8 cellular contexts compared by ENCODE assay signal in the genomic region with DNA sequence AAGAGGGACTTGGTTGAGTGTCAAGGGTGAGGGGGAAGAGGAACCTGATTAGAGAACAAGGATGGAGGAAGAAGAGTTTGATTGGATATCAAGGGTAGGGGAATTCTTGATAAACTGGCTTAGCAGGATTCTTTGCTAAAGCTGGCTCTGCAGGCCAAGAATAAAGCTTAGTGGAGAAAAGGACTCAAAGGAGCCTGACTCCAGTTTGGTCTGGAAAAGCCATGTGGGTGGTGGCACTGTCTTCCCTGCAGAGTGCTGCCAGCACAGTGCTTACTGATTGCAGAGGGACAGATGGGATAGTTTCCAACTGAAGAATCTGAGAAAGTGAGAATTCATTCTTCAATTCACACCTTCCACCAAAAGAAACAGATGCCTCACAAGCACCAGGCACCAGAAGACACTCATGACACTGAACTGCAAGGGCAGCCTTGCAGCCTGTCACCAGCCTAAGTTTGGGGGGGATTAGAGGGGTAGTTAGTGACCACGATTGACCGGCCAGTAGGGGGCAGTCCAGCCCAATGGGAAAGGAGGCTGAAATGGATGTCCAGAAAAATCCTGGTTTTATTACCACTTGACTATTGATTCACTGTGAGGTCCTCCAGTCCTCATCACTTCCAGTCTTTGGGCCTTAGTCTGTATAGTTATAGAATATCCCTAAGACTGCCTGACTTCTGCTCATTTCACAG.
DNase-seq lines count a peak whose midpoint lies in the region; ATAC-seq and TF ChIP-seq lines count a peak whose summit lies in the region.

No MANE protein-coding gene starts in this region.

- no peak overlapping the region for H3K4me3 Mint-ChIP-seq in activated CD4-positive, alpha-beta T cell treated with anti-CD3 and anti-CD28 coated beads, Interleukin-2, amount 10 ng/mL, durations not matched to agents 7 days and 5 days

- H3K56ac ChIP-seq in mesendoderm (ENCODE audit: low read length), result no peak overlapping the region

- no peak overlapping the region for H3K18ac ChIP-seq in mesendoderm (ENCODE audit: low read length)

- H2BK5ac ChIP-seq in mesendoderm (ENCODE audit: low read length), result no peak overlapping the region

- H3K4me2 ChIP-seq in mesendoderm (ENCODE audit: low read length), result no peak overlapping the region

- no peak overlapping the region for H2AK5ac ChIP-seq in mesendoderm (ENCODE audit: low read length)

- peaks cover 2% of the 10 kb centered on the region for H3K4me1 ChIP-seq in mesendoderm (ENCODE audit: control insufficient read depth, low read depth, low read length)

- no peak overlapping the region for H3K4ac ChIP-seq in mesendoderm (ENCODE audit: low read depth, low read length)

- no peak overlapping the region for H4K8ac ChIP-seq in mesendoderm (ENCODE audit: low read depth, low read length)

- peaks cover 2% of the 10 kb centered on the region for H3K9me3 Mint-ChIP-seq in activated CD4-positive, alpha-beta T cell treated with anti-CD3 and anti-CD28 coated beads, Interleukin-2, amount 10 ng/mL, durations not matched to agents 7 days and 5 days

- ATAC-seq in HG02610 (IDR thresholded peaks at IDR 0.05; ENCODE audit: unreplicated experiment), result no peak

- H3K36me3 ChIP-seq in GM06990 (ENCODE audit: control insufficient read depth, insufficient read depth, low read length) (no peaks in the 10 kb centered on the region), mesendoderm (ENCODE audit: control insufficient read depth, insufficient read depth, low read length) (no peaks in the 10 kb centered on the region)

- H3K36me3 Mint-ChIP-seq in activated CD4-positive, alpha-beta T cell treated with anti-CD3 and anti-CD28 coated beads, Interleukin-2, amount 10 ng/mL, durations not matched to agents 7 days and 5 days (ENCODE audit: low read depth), result no peaks in the 10 kb centered on the region

- no peak overlapping the region for H3K27ac Mint-ChIP-seq in activated CD4-positive, alpha-beta T cell treated with anti-CD3 and anti-CD28 coated beads, Interleukin-2, amount 10 ng/mL, durations not matched to agents 7 days and 5 days

- POLR2A ChIA-PET in activated CD4-positive, alpha-beta T cell treated with anti-CD3 and anti-CD28 coated beads, Interleukin-2, amount 10 ng/mL, durations not matched to agents 7 days and 5 days (lab: Charles Lee), result no interaction called here

- H3K27ac ChIP-seq in mesendoderm (ENCODE audit: low read depth, low read length), result no peak overlapping the region

- no CpG with 5 or more reads among the region's 2 CpGs for WGBS in mesendoderm (ENCODE audit: extremely low coverage, insufficient coverage, low lambda C conversion rate)

- DNase-seq in GM06990 (ENCODE audit: extremely low read depth, insufficient read length) (peak; percentile 8), HuH-7 (ENCODE audit: low spot score) (peak; percentile 14), mesendoderm (peak; percentile 70), DMS114 treated with DMSO at 0.1 percent for 48 hours (lab: John Stamatoyannopoulos, UW; ENCODE audit: unreplicated experiment) (no peak), ecto neural progenitor cell (ENCODE audit: low spot score) (no peak), NCI-H1436 (lab: John Stamatoyannopoulos, UW) (no peak)
- peak; percentile 11 for DNase-seq in activated CD4-positive, alpha-beta T cell treated with anti-CD3 and anti-CD28 coated beads, Interleukin-2, amount 10 ng/mL, durations not matched to agents 7 days and 5 days

- peak; percentile 68 for TF ChIP-seq CTCF in GM06990 (IDR thresholded peaks at IDR 0.05; ENCODE audit: insufficient read depth, low read length, poor library complexity, severe bottlenecking)

- no peaks in the 10 kb centered on the region; the same call in 1 of the 2 replicates for H3K27me3 ChIP-seq in GM06990 (replicated peaks; ENCODE audit: control insufficient read depth, insufficient read depth, low read length)
- H3K27me3 ChIP-seq in mesendoderm (ENCODE audit: insufficient read depth, low read length, poor library complexity), result no peaks in the 10 kb centered on the region

- no peak overlapping the region for H4K5ac ChIP-seq in mesendoderm (ENCODE audit: low read length)

- peaks cover 23% of the 10 kb centered on the region for H3K27me3 Mint-ChIP-seq in activated CD4-positive, alpha-beta T cell treated with anti-CD3 and anti-CD28 coated beads, Interleukin-2, amount 10 ng/mL, durations not matched to agents 7 days and 5 days

- no peak overlapping the region for H3K4me3 ChIP-seq in GM06990 (replicated peaks; ENCODE audit: low read depth, low read length)
- no peak overlapping the region for H3K4me3 ChIP-seq in mesendoderm (ENCODE audit: low read length)

- peaks cover 6% of the 10 kb centered on the region for H3K4me1 Mint-ChIP-seq in activated CD4-positive, alpha-beta T cell treated with anti-CD3 and anti-CD28 coated beads, Interleukin-2, amount 10 ng/mL, durations not matched to agents 7 days and 5 days

- no peak overlapping the region for H3K9ac ChIP-seq in mesendoderm (ENCODE audit: low read length)

- no peak overlapping the region for H3K23ac ChIP-seq in mesendoderm (ENCODE audit: low read length)

- CTCF ChIA-PET in activated CD4-positive, alpha-beta T cell treated with anti-CD3 and anti-CD28 coated beads, Interleukin-2, amount 10 ng/mL, durations not matched to agents 7 days and 5 days (lab: Charles Lee), result no interaction called here

- no peaks in the 10 kb centered on the region for H3K79me1 ChIP-seq in mesendoderm (ENCODE audit: low read length)

- no peak overlapping the region for H2BK15ac ChIP-seq in mesendoderm (replicated peaks; ENCODE audit: low read depth)

- H3K79me2 ChIP-seq in mesendoderm (ENCODE audit: control insufficient read depth, insufficient read depth, low read length), result no peaks in the 10 kb centered on the region

- no peak overlapping the region for H2BK120ac ChIP-seq in mesendoderm (ENCODE audit: low read depth, low read length)

Comparison
In these comparisons a context has a peak if more than half of its experiments do, and no peak if none do; other contexts are left out.
1. DNase-seq: peak in GM06990 (single experiment), HuH-7 (single experiment), activated CD4-positive, alpha-beta T cell treated with anti-CD3 and anti-CD28 coated beads, Interleukin-2, amount 10 ng/mL, durations not matched to agents 7 days and 5 days (single experiment) and mesendoderm (single experiment); none in DMS114 treated with DMSO at 0.1 percent for 48 hours (single experiment), ecto neural progenitor cell (single experiment) and NCI-H1436 (single experiment).